ENCODE assay signal across 8 cellular contexts in the genomic region with DNA sequence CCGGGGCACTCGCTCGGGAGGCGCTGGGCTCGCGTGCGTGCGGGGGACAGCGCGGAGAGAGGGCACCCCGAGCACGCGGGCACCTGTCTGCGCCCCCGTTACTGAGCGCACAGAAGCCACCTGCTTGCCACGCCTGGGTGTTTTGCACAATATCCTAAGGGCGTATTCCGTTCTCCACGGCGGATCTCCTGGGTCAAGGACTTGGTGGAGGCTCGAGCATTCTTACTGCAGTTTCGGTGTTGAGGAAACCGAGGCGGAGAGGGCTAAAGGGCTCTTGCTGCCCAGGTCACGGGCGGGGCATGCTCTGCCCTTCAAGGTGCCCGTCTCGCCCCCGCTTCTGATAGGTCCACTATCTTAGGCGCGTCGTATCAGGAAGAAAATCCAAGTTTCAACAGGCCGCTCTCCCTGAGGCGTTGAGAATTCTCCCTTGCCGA. TPM values are rescaled to one million over a fixed set of nuclear protein-coding genes. Genes with fewer than 3 reads are reported as not detected.
DNase-seq lines count a peak whose midpoint lies in the region; ATAC-seq, FAIRE-seq and TF ChIP-seq lines count a peak whose summit lies in the region.

No MANE protein-coding gene starts in this region.

- 9% methylated on average over 36 of the region's 36 CpGs for WGBS in liver
- 1% methylated on average over 25 to 36 of the region's 36 CpGs for WGBS in testis, 2 donors

- peaks cover 0 to 3% (median 0%) of the 10 kb centered on the region in 4 donors for H3K9me3 ChIP-seq in liver (ENCODE audit: control insufficient read depth in 4 of 4, low read length in 3 of 4)
- no peaks in the 10 kb centered on the region for H3K9me3 ChIP-seq in testis

- H3K27me3 ChIP-seq in bronchial epithelial cell (ENCODE audit: control insufficient read depth, insufficient read depth, low read length) = no peaks in the 10 kb centered on the region
- H3K27me3 ChIP-seq in liver (ENCODE audit: control insufficient read depth in 4 of 4, insufficient read depth in 4 of 4, low read length in 3 of 4) = no peaks in the 10 kb centered on the region
- H3K27me3 ChIP-seq in testis = no peaks in the 10 kb centered on the region

- H3K4me1 ChIP-seq in liver (ENCODE audit: control insufficient read depth in 4 of 4, insufficient read depth in 4 of 4, low read length in 3 of 4) = peaks cover 3 to 12% (median 7%) of the 10 kb centered on the region in 4 donors
- H3K4me1 ChIP-seq in testis = peaks cover 6% of the 10 kb centered on the region

- H3K36me3 ChIP-seq in bronchial epithelial cell (ENCODE audit: control insufficient read depth, insufficient read depth, low read length) = no peaks in the 10 kb centered on the region
- no peaks in the 10 kb centered on the region for H3K36me3 ChIP-seq in liver (ENCODE audit: control insufficient read depth in 4 of 4, insufficient read depth in 3 of 4, low read depth in 1 of 4, low read length in 3 of 4)
- no peaks in the 10 kb centered on the region for H3K36me3 ChIP-seq in testis (ENCODE audit: low read depth, missing control alignments)

- intact Hi-C loops in Right ventricle myocardium inferior (cut with DNase I) (loop anchor here (1.0 to 5.0 kb wide), 2 partner anchors 35 to 62 kb away; no protein-coding TSS in a partner anchor), cardiac septum (cut with DNase I) (no loop called here), testis (cut with DNase I; ENCODE audit: low total_unique reads) (no loop called here)

- TF ChIP-seq CTCF in bronchial epithelial cell (IDR thresholded peaks at IDR 0.05; ENCODE audit: insufficient read depth, low read length, severe bottlenecking) (no peak), liver (IDR thresholded peaks at IDR 0.05; ENCODE audit: low read depth, low read length, missing input control) (no peak), testis (IDR thresholded peaks at IDR 0.05) (no peak)

- FAIRE-seq in bronchial epithelial cell (lab: Jason Lieb, UNC) = no peak

- TF ChIP-seq RAD21 in liver (IDR thresholded peaks at IDR 0.05) = no peak

- peak overlapping the region; percentile 59 for H3K4me3 ChIP-seq in bronchial epithelial cell (ENCODE audit: low read depth, low read length)
- H3K4me3 ChIP-seq in liver (ENCODE audit: low read depth in 1 of 3, low read length in 3 of 3) = peak overlapping the region; percentile 57 to 82 (median 65)
- peak overlapping the region; percentile 71 to 85 for H3K4me3 ChIP-seq in testis

- DNase-seq in Right ventricle myocardium inferior (ENCODE audit: missing footprints) (no peak), cardiac septum (ENCODE audit: low spot score) (no peak), NCI-H146 treated with DMSO at 0.1 percent for 48 hours (lab: John Stamatoyannopoulos, UW; ENCODE audit: unreplicated experiment) (peak; percentile 2), bronchial epithelial cell (ENCODE audit: low read depth) (peak; percentile 48), testis (peak; percentile 47), KG1 (lab: John Stamatoyannopoulos, UW) (no peak)
- no peak for DNase-seq in stimulated activated CD4-positive, alpha-beta T cell treated with anti-CD3 and anti-CD28 coated beads, Interleukin-4, amount 100 ng/mL, for 4 hours

- peak overlapping the region in 1 of 2 donors; percentile 42 for H3K9ac ChIP-seq in liver (ENCODE audit: low read depth in 1 of 2, low read length in 2 of 2)

- TF ChIP-seq POLR2A in testis (IDR thresholded peaks at IDR 0.05) = no peak

- H3K27ac ChIP-seq in liver (ENCODE audit: low read depth in 1 of 2, low read length in 2 of 2) (no peak overlapping the region), testis (peak overlapping the region in 1 of 2 donors; percentile 50)

- peak; percentile 10 for ATAC-seq in Right ventricle myocardium inferior

TF ChIP-seq in liver, 16 proteins besides CTCF, POLR2A, EP300 and RAD21:
- TF ChIP-seq EGR1 (IDR thresholded peaks at IDR 0.05; ENCODE audit: low read depth in 2 of 2) (no peak), FOXA1 (IDR thresholded peaks at IDR 0.05) (no peak), HNF4G (IDR thresholded peaks at IDR 0.05) (no peak), GABPA (IDR thresholded peaks at IDR 0.05 in 1 of 2, conservative IDR thresholded peaks at IDR 0.05 in 1 of 2) (no peak), RXRA (IDR thresholded peaks at IDR 0.05) (no peak), FOXA2 (IDR thresholded peaks at IDR 0.05) (no peak), NR2F2 (IDR thresholded peaks at IDR 0.05) (no peak)
- TF ChIP-seq, protein P1, sequence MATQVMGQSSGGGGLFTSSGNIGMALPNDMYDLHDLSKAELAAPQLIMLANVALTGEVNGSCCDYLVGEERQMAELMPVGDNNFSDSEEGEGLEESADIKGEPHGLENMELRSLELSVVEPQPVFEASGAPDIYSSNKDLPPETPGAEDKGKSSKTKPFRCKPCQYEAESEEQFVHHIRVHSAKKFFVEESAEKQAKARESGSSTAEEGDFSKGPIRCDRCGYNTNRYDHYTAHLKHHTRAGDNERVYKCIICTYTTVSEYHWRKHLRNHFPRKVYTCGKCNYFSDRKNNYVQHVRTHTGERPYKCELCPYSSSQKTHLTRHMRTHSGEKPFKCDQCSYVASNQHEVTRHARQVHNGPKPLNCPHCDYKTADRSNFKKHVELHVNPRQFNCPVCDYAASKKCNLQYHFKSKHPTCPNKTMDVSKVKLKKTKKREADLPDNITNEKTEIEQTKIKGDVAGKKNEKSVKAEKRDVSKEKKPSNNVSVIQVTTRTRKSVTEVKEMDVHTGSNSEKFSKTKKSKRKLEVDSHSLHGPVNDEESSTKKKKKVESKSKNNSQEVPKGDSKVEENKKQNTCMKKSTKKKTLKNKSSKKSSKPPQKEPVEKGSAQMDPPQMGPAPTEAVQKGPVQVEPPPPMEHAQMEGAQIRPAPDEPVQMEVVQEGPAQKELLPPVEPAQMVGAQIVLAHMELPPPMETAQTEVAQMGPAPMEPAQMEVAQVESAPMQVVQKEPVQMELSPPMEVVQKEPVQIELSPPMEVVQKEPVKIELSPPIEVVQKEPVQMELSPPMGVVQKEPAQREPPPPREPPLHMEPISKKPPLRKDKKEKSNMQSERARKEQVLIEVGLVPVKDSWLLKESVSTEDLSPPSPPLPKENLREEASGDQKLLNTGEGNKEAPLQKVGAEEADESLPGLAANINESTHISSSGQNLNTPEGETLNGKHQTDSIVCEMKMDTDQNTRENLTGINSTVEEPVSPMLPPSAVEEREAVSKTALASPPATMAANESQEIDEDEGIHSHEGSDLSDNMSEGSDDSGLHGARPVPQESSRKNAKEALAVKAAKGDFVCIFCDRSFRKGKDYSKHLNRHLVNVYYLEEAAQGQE (IDR thresholded peaks at IDR 0.05) = no peak

RNA-seq across cellular contexts. Expression of gene GPD1L, which starts 0.5 kb away (rescaled TPM):
- total RNA-seq in Right ventricle myocardium inferior = 223 TPM
- 161 TPM for total RNA-seq in cardiac septum
- 21.3 and 28.9 TPM in 2 replicates for total RNA-seq in bronchial epithelial cell
- total RNA-seq in liver = 1 to 10 TPM; 4.6 to 5.0 TPM
- 1 to 10 TPM; 1.4 to 1.5 TPM for polyA plus RNA-seq in liver
- 10 to 100 TPM; 15.4 to 18.4 TPM for total RNA-seq in testis
- 13.4 TPM for polyA plus RNA-seq in testis (ENCODE audit: insufficient read depth, low read depth, low replicate concordance)

Comparison
In these comparisons a context has a peak if more than half of its experiments do, and no peak if none do; other contexts are left out.
1. DNase-seq: peak in NCI-H146 treated with DMSO at 0.1 percent for 48 hours (single experiment), bronchial epithelial cell (single experiment) and testis (single experiment); none in Right ventricle myocardium inferior (single experiment), cardiac septum (single experiment), KG1 (single experiment) and stimulated activated CD4-positive, alpha-beta T cell treated with anti-CD3 and anti-CD28 coated beads, Interleukin-4, amount 100 ng/mL, for 4 hours (0 of 2).
2. Peak in every context shown above with its lines, with median percentiles within 50 percentile points of each other: H3K4me3 ChIP-seq.